1 cellular context compared by ENCODE assay signal in genomic region chr9:95508242-95508967, GRCh38.
TF ChIP-seq lines count a peak whose summit lies in the region.

No MANE protein-coding gene starts in this region.

TF ChIP-seq in K562, 482 proteins besides CTCF, POLR2A, EP300 and RAD21 (continued from another document):
- TF ChIP-seq E2F6 (IDR thresholded peaks at IDR 0.05; ENCODE audit: borderline replicate concordance in 1 of 2, extremely low read depth in 1 of 2, insufficient read depth in 1 of 2, insufficient read length in 1 of 2, low read depth in 1 of 2, low read length in 1 of 2, poor library complexity in 1 of 2, severe bottlenecking in 1 of 2) (peak in 1 of 2 experiments; percentile 64), MAFF (IDR thresholded peaks at IDR 0.05; ENCODE audit: low read length) (no peak), KDM4B (IDR thresholded peaks at IDR 0.05; ENCODE audit: borderline replicate concordance in 2 of 2, low read depth in 1 of 2) (no peak), GTF2F1 (IDR thresholded peaks at IDR 0.05; ENCODE audit: low read depth, low read length) (no peak), ZBTB34 (CRISPR knock-in tag; IDR thresholded peaks at IDR 0.05) (no peak), CTBP1 (IDR thresholded peaks at IDR 0.05; ENCODE audit: borderline replicate concordance) (0 out of 2 replicates have a peak, but pooled peaks have one; percentile 19), PRMT5 (CRISPR knock-in tag; IDR thresholded peaks at IDR 0.05) (no peak), POLR2G (IDR thresholded peaks at IDR 0.05; ENCODE audit: low read depth, low read length) (peak; percentile 70), GATAD2B (IDR thresholded peaks at IDR 0.05; ENCODE audit: borderline replicate concordance) (0 out of 2 replicates have a peak, but pooled peaks have one; percentile 68), RBBP5 (IDR thresholded peaks at IDR 0.05; ENCODE audit: borderline replicate concordance, insufficient read depth, low read length, poor library complexity, severe bottlenecking) (peak; percentile 76), SP1 (CRISPR knock-in tag; IDR thresholded peaks at IDR 0.05) (no peak), HMGN3 (IDR thresholded peaks at IDR 0.05; ENCODE audit: borderline replicate concordance, extremely low read depth, insufficient read length, low read depth, low read length) (peak; percentile 3)
- TF ChIP-seq, protein P1, sequence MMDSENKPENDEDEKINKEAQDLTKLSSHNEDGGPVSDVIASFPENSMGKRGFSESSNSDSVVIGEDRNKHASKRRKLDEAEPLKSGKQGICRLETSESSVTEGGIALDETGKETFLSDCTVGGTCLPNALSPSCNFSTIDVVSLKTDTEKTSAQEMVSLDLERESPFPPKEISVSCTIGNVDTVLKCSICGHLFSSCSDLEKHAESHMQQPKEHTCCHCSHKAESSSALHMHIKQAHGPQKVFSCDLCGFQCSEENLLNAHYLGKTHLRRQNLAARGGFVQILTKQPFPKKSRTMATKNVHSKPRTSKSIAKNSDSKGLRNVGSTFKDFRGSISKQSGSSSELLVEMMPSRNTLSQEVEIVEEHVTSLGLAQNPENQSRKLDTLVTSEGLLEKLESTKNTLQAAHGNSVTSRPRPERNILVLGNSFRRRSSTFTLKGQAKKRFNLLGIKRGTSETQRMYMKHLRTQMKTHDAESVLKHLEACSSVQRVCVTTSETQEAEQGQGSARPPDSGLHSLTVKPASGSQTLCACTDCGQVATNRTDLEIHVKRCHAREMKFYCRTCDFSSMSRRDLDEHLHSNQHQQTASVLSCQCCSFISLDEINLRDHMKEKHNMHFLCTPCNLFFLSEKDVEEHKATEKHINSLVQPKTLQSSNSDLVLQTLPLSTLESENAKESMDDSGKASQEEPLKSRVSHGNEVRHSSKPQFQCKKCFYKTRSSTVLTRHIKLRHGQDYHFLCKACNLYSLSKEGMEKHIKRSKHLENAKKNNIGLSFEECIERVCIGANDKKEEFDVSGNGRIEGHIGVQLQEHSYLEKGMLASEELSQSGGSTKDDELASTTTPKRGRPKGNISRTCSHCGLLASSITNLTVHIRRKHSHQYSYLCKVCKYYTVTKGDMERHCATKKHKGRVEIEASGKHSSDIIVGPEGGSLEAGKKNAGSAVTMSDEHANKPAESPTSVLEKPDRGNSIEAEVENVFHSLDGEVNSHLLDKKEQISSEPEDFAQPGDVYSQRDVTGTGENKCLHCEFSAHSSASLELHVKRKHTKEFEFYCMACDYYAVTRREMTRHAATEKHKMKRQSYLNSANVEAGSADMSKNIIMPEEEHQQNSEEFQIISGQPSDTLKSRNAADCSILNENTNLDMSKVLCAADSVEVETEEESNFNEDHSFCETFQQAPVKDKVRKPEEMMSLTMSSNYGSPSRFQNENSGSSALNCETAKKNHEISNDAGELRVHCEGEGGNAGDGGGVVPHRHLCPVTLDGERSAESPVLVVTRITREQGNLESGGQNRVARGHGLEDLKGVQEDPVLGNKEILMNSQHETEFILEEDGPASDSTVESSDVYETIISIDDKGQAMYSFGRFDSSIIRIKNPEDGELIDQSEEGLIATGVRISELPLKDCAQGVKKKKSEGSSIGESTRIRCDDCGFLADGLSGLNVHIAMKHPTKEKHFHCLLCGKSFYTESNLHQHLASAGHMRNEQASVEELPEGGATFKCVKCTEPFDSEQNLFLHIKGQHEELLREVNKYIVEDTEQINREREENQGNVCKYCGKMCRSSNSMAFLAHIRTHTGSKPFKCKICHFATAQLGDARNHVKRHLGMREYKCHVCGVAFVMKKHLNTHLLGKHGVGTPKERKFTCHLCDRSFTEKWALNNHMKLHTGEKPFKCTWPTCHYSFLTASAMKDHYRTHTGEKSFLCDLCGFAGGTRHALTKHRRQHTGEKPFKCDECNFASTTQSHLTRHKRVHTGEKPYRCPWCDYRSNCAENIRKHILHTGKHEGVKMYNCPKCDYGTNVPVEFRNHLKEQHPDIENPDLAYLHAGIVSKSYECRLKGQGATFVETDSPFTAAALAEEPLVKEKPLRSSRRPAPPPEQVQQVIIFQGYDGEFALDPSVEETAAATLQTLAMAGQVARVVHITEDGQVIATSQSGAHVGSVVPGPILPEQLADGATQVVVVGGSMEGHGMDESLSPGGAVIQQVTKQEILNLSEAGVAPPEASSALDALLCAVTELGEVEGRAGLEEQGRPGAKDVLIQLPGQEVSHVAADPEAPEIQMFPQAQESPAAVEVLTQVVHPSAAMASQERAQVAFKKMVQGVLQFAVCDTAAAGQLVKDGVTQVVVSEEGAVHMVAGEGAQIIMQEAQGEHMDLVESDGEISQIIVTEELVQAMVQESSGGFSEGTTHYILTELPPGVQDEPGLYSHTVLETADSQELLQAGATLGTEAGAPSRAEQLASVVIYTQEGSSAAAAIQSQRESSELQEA (IDR thresholded peaks at IDR 0.05; ENCODE audit: low read depth) = no peak
- TF ChIP-seq, protein P2, sequence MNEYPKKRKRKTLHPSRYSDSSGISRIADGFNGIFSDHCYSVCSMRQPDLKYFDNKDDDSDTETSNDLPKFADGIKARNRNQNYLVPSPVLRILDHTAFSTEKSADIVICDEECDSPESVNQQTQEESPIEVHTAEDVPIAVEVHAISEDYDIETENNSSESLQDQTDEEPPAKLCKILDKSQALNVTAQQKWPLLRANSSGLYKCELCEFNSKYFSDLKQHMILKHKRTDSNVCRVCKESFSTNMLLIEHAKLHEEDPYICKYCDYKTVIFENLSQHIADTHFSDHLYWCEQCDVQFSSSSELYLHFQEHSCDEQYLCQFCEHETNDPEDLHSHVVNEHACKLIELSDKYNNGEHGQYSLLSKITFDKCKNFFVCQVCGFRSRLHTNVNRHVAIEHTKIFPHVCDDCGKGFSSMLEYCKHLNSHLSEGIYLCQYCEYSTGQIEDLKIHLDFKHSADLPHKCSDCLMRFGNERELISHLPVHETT (CRISPR knock-in tag; conservative IDR thresholded peaks at IDR 0.05 in 1 of 2, IDR thresholded peaks at IDR 0.05 in 1 of 2) = peak in 1 of 2 experiments; percentile 87; a peak in 2 of 4 replicates
- TF ChIP-seq, protein P3, sequence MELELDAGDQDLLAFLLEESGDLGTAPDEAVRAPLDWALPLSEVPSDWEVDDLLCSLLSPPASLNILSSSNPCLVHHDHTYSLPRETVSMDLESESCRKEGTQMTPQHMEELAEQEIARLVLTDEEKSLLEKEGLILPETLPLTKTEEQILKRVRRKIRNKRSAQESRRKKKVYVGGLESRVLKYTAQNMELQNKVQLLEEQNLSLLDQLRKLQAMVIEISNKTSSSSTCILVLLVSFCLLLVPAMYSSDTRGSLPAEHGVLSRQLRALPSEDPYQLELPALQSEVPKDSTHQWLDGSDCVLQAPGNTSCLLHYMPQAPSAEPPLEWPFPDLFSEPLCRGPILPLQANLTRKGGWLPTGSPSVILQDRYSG (tag; conservative IDR thresholded peaks at IDR 0.05; ENCODE audit: low read depth) = no peak
